Comparison of ENCODE assay signal across 1 cellular context in genomic region chr15:55407949-55408766, GRCh38.
TF ChIP-seq lines count a peak whose summit lies in the region.

TSS of gene CCPG1 (minus strand) at chr15:55408359. CDS start at chr15:55389424, 18,935 bp downstream.
TSS of gene PIERCE2 (plus strand) at chr15:55408495. CDS start at chr15:55408769, 274 bp downstream.

TF ChIP-seq in K562, 482 proteins besides CTCF, POLR2A, EP300 and RAD21 (continued from another document and continues in another):
- no peak for TF ChIP-seq RERE (CRISPR knock-in tag; IDR thresholded peaks at IDR 0.05; ENCODE audit: borderline replicate concordance)
- TF ChIP-seq USF1 (CRISPR knock-in tag; IDR thresholded peaks at IDR 0.05), result peak; percentile 35; the same call in 1 of the 2 replicates
- no peak for TF ChIP-seq LARP7 (IDR thresholded peaks at IDR 0.05)
- TF ChIP-seq GATAD2B (IDR thresholded peaks at IDR 0.05; ENCODE audit: borderline replicate concordance), result no peak
- 0 out of 2 replicates have a peak, but pooled peaks have one; percentile 6 for TF ChIP-seq EGR1 (conservative IDR thresholded peaks at IDR 0.05)
- TF ChIP-seq CBFA2T3 (IDR thresholded peaks at IDR 0.05), result no peak
- TF ChIP-seq SP2 (IDR thresholded peaks at IDR 0.05; ENCODE audit: extremely low read depth, low read depth, low read length, poor library complexity, severe bottlenecking), result no peak
- no peak for TF ChIP-seq MTF1 (CRISPR knock-in tag; IDR thresholded peaks at IDR 0.05; ENCODE audit: borderline replicate concordance)
- peak; percentile 78; the same call in 1 of the 2 replicates for TF ChIP-seq EP400 (IDR thresholded peaks at IDR 0.05)
- TF ChIP-seq E2F5 (CRISPR knock-in tag; IDR thresholded peaks at IDR 0.05), result no peak
- TF ChIP-seq ZNF512 (tag; IDR thresholded peaks at IDR 0.05), result no peak
- TF ChIP-seq RREB1 (CRISPR knock-in tag; IDR thresholded peaks at IDR 0.05), result no peak
- no peak; the same call in 1 of the 2 replicates for TF ChIP-seq USF2 (CRISPR knock-in tag; IDR thresholded peaks at IDR 0.05)
- no peak for TF ChIP-seq MAFK (IDR thresholded peaks at IDR 0.05; ENCODE audit: low read length)
- no peak; the same call in 1 of the 2 replicates for TF ChIP-seq ATF1 (CRISPR knock-in tag; IDR thresholded peaks at IDR 0.05)
- peak; percentile 96 for TF ChIP-seq ATF1 (tag; IDR thresholded peaks at IDR 0.05)
- no peak for TF ChIP-seq GATA2 (CRISPR knock-in tag; IDR thresholded peaks at IDR 0.05)
- peak; percentile 66; the same call in 1 of the 2 replicates for TF ChIP-seq CHAMP1 (IDR thresholded peaks at IDR 0.05)
- no peak for TF ChIP-seq CREBBP (IDR thresholded peaks at IDR 0.05; ENCODE audit: low read depth, low read length)
- TF ChIP-seq FOXJ3 (CRISPR knock-in tag; IDR thresholded peaks at IDR 0.05), result no peak
- no peak for TF ChIP-seq PYGO2 (tag; IDR thresholded peaks at IDR 0.05)
- no peak for TF ChIP-seq DDX20 (tag; IDR thresholded peaks at IDR 0.05; ENCODE audit: low read depth)
- no peak for TF ChIP-seq ZNF561 (CRISPR knock-in tag; conservative IDR thresholded peaks at IDR 0.05)
- TF ChIP-seq ZC3H4 (CRISPR knock-in tag; IDR thresholded peaks at IDR 0.05; ENCODE audit: borderline replicate concordance), result no peak
- TF ChIP-seq FUS (optimal IDR thresholded peaks at IDR 0.05; ENCODE audit: low read depth, low read length), result no peak
- TF ChIP-seq POLR3G (IDR thresholded peaks at IDR 0.05; ENCODE audit: extremely low read depth, insufficient read length, insufficient replicate concordance), result no peak
- TF ChIP-seq CBFB (CRISPR knock-in tag; IDR thresholded peaks at IDR 0.05), result peak; percentile 83; the same call in 1 of the 2 replicates
- no peak for TF ChIP-seq GTF2B (IDR thresholded peaks at IDR 0.05; ENCODE audit: extremely low read depth, insufficient read length)
- no peak for TF ChIP-seq ZEB2 (IDR thresholded peaks at IDR 0.05)
- TF ChIP-seq EHMT2 (IDR thresholded peaks at IDR 0.05), result no peak
- TF ChIP-seq ZNF121 (CRISPR knock-in tag; conservative IDR thresholded peaks at IDR 0.05), result no peak
- TF ChIP-seq ZNF655 (CRISPR knock-in tag; IDR thresholded peaks at IDR 0.05), result no peak
- no peak for TF ChIP-seq STAT6 (CRISPR knock-in tag; IDR thresholded peaks at IDR 0.05)
